In the genomic region with DNA sequence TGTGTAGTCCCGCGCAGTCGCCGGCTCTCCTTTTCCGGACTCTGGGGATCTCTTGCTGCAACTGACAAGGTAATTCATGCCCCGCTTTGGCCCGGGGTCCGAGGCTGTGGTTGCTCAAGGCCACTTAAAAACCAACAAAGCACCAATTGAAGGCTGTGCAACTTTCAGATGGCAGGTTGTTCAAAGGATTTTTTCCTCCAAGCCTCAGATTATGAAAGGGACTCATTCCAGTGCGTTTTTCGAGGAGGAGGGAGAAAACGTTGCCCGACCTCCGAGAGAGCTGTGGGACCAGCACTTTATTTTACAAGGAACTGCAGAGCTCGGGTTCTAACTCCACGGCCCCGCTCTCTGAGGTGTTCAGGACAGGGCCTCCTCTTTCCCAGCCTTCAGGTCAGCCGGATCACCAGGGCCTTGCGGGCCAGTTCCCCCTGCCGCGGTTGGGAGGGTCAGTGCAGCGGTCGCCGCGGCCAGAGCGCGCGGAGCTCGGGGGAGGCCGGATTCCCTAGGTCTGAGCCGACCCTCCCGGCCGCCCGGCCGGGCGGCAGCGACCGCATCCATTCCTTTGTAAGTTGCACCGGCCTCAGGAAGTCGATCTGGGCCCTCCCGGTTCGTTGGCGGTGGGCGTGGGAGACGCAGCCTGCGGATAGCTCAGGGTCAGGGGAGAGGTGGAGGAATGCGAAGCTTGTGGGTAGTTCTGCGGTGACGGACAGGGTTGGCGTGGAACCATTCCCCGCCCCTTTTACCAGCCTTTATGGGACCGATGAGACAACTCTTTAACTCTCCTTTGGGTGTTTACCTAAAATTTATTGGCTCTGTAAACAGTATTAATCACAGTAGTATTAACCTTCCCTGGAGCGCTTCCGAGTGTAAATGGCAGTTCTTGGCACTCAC, we compare ENCODE assay signal across 1 cellular context.
TF ChIP-seq lines count a peak whose summit lies in the region.

No MANE protein-coding gene starts in this region.

TF ChIP-seq in HepG2, 621 proteins besides CTCF, POLR2A, EP300 and RAD21 (continued from another document and continues in another):
- TF ChIP-seq, protein P1, sequence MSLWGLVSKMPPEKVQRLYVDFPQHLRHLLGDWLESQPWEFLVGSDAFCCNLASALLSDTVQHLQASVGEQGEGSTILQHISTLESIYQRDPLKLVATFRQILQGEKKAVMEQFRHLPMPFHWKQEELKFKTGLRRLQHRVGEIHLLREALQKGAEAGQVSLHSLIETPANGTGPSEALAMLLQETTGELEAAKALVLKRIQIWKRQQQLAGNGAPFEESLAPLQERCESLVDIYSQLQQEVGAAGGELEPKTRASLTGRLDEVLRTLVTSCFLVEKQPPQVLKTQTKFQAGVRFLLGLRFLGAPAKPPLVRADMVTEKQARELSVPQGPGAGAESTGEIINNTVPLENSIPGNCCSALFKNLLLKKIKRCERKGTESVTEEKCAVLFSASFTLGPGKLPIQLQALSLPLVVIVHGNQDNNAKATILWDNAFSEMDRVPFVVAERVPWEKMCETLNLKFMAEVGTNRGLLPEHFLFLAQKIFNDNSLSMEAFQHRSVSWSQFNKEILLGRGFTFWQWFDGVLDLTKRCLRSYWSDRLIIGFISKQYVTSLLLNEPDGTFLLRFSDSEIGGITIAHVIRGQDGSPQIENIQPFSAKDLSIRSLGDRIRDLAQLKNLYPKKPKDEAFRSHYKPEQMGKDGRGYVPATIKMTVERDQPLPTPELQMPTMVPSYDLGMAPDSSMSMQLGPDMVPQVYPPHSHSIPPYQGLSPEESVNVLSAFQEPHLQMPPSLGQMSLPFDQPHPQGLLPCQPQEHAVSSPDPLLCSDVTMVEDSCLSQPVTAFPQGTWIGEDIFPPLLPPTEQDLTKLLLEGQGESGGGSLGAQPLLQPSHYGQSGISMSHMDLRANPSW (CRISPR knock-in tag; IDR thresholded peaks at IDR 0.05; ENCODE audit: borderline replicate concordance): no peak
- TF ChIP-seq SETDB1 (CRISPR knock-in tag; IDR thresholded peaks at IDR 0.05; ENCODE audit: borderline replicate concordance) (no peak), ZNF263 (CRISPR knock-in tag; IDR thresholded peaks at IDR 0.05) (no peak; the same call in 1 of the 2 replicates), HOXA3 (CRISPR knock-in tag; IDR thresholded peaks at IDR 0.05) (peak; percentile 59), TBL1XR1 (IDR thresholded peaks at IDR 0.05; ENCODE audit: borderline replicate concordance, low read length, partially characterized antibody) (peak; percentile 38), ZNF260 (CRISPR knock-in tag; IDR thresholded peaks at IDR 0.05; ENCODE audit: borderline replicate concordance, low read depth) (no peak), PRPF4 (IDR thresholded peaks at IDR 0.05; ENCODE audit: low read depth, low read length, poor library complexity, severe bottlenecking) (no peak), SIN3A (IDR thresholded peaks at IDR 0.05; ENCODE audit: borderline replicate concordance, low read depth, low read length) (peak; percentile 91; the same call in 1 of the 2 replicates), ARID2 (CRISPR knock-in tag; IDR thresholded peaks at IDR 0.05; ENCODE audit: borderline replicate concordance) (no peak), ZNF180 (CRISPR knock-in tag; IDR thresholded peaks at IDR 0.05; ENCODE audit: borderline replicate concordance, low read depth) (no peak), MED8 (CRISPR knock-in tag; IDR thresholded peaks at IDR 0.05; ENCODE audit: insufficient replicate concordance) (no peak), ZNF776 (CRISPR knock-in tag; IDR thresholded peaks at IDR 0.05) (peak; percentile 21; the same call in 1 of the 2 replicates), ZNF460 (CRISPR knock-in tag; IDR thresholded peaks at IDR 0.05; ENCODE audit: borderline replicate concordance) (no peak), ZNF274 (CRISPR knock-in tag; IDR thresholded peaks at IDR 0.05) (peak; percentile 91; the same call in 1 of the 2 replicates), ZNF678 (CRISPR knock-in tag; IDR thresholded peaks at IDR 0.05) (no peak; the same call in 1 of the 2 replicates), AHR (CRISPR knock-in tag; IDR thresholded peaks at IDR 0.05) (peak; percentile 73; the same call in 1 of the 2 replicates), NR2F1 (CRISPR knock-in tag; IDR thresholded peaks at IDR 0.05) (peak; percentile 47 to 61; a peak in 3 of 4 replicates), AGO2 (optimal IDR thresholded peaks at IDR 0.05; ENCODE audit: low read depth, low read length) (peak; percentile 82), ZNF30 (CRISPR knock-in tag; IDR thresholded peaks at IDR 0.05) (no peak), ZNF17 (CRISPR knock-in tag; IDR thresholded peaks at IDR 0.05) (no peak), NFYC (CRISPR knock-in tag; IDR thresholded peaks at IDR 0.05) (no peak), GZF1 (CRISPR knock-in tag; IDR thresholded peaks at IDR 0.05) (peak; percentile 85), SMAD9 (CRISPR knock-in tag; IDR thresholded peaks at IDR 0.05) (no peak; the same call in 1 of the 2 replicates), SP140L (CRISPR knock-in tag; IDR thresholded peaks at IDR 0.05; ENCODE audit: borderline replicate concordance) (peak; percentile 26; the same call in 1 of the 2 replicates), CBX1 (IDR thresholded peaks at IDR 0.05; ENCODE audit: low read depth) (no peak), MEF2D (CRISPR knock-in tag; IDR thresholded peaks at IDR 0.05) (no peak; the same call in 1 of the 2 replicates), EEA1 (CRISPR knock-in tag; IDR thresholded peaks at IDR 0.05; ENCODE audit: borderline replicate concordance) (peak; percentile 75; the same call in 1 of the 2 replicates), KLF6 (CRISPR knock-in tag; IDR thresholded peaks at IDR 0.05) (peak; percentile 70), ZBTB1 (CRISPR knock-in tag; IDR thresholded peaks at IDR 0.05; ENCODE audit: borderline replicate concordance) (no peak), KLF9 (CRISPR knock-in tag; IDR thresholded peaks at IDR 0.05; ENCODE audit: low read depth) (peak; percentile 52; the same call in 1 of the 2 replicates), HNF4G (IDR thresholded peaks at IDR 0.05; ENCODE audit: borderline replicate concordance, low read depth, low read length) (no peak), HNF4G (CRISPR knock-in tag; IDR thresholded peaks at IDR 0.05; ENCODE audit: borderline replicate concordance, low read depth) (no peak), BCL6 (CRISPR knock-in tag; IDR thresholded peaks at IDR 0.05) (peak; percentile 37; the same call in 1 of the 2 replicates)
- TF ChIP-seq, protein P2, sequence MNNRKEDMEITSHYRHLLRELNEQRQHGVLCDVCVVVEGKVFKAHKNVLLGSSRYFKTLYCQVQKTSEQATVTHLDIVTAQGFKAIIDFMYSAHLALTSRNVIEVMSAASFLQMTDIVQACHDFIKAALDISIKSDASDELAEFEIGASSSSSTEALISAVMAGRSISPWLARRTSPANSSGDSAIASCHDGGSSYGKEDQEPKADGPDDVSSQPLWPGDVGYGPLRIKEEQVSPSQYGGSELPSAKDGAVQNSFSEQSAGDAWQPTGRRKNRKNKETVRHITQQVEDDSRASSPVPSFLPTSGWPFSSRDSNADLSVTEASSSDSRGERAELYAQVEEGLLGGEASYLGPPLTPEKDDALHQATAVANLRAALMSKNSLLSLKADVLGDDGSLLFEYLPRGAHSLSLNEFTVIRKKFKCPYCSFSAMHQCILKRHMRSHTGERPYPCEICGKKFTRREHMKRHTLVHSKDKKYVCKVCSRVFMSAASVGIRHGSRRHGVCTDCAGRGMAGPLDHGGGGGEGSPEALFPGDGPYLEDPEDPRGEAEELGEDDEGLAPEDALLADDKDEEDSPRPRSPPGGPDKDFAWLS (CRISPR knock-in tag; IDR thresholded peaks at IDR 0.05; ENCODE audit: borderline replicate concordance): no peak
- TF ChIP-seq, protein P3, sequence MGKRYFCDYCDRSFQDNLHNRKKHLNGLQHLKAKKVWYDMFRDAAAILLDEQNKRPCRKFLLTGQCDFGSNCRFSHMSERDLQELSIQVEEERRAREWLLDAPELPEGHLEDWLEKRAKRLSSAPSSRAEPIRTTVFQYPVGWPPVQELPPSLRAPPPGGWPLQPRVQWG (CRISPR knock-in tag; IDR thresholded peaks at IDR 0.05; ENCODE audit: borderline replicate concordance, low read depth): no peak
- TF ChIP-seq, protein P4, sequence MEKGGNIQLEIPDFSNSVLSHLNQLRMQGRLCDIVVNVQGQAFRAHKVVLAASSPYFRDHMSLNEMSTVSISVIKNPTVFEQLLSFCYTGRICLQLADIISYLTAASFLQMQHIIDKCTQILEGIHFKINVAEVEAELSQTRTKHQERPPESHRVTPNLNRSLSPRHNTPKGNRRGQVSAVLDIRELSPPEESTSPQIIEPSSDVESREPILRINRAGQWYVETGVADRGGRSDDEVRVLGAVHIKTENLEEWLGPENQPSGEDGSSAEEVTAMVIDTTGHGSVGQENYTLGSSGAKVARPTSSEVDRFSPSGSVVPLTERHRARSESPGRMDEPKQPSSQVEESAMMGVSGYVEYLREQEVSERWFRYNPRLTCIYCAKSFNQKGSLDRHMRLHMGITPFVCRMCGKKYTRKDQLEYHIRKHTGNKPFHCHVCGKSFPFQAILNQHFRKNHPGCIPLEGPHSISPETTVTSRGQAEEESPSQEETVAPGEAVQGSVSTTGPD (CRISPR knock-in tag; IDR thresholded peaks at IDR 0.05): no peak; the same call in 1 of the 2 replicates
- TF ChIP-seq, protein P5, sequence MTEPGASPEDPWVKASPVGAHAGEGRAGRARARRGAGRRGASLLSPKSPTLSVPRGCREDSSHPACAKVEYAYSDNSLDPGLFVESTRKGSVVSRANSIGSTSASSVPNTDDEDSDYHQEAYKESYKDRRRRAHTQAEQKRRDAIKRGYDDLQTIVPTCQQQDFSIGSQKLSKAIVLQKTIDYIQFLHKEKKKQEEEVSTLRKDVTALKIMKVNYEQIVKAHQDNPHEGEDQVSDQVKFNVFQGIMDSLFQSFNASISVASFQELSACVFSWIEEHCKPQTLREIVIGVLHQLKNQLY (CRISPR knock-in tag; IDR thresholded peaks at IDR 0.05): no peak
- TF ChIP-seq, protein P6, sequence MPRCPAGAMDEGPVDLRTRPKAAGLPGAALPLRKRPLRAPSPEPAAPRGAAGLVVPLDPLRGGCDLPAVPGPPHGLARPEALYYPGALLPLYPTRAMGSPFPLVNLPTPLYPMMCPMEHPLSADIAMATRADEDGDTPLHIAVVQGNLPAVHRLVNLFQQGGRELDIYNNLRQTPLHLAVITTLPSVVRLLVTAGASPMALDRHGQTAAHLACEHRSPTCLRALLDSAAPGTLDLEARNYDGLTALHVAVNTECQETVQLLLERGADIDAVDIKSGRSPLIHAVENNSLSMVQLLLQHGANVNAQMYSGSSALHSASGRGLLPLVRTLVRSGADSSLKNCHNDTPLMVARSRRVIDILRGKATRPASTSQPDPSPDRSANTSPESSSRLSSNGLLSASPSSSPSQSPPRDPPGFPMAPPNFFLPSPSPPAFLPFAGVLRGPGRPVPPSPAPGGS (CRISPR knock-in tag; IDR thresholded peaks at IDR 0.05): no peak; the same call in 1 of the 2 replicates
- TF ChIP-seq, protein P7, sequence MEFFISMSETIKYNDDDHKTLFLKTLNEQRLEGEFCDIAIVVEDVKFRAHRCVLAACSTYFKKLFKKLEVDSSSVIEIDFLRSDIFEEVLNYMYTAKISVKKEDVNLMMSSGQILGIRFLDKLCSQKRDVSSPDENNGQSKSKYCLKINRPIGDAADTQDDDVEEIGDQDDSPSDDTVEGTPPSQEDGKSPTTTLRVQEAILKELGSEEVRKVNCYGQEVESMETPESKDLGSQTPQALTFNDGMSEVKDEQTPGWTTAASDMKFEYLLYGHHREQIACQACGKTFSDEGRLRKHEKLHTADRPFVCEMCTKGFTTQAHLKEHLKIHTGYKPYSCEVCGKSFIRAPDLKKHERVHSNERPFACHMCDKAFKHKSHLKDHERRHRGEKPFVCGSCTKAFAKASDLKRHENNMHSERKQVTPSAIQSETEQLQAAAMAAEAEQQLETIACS (CRISPR knock-in tag; IDR thresholded peaks at IDR 0.05): no peak
- TF ChIP-seq, protein P8, sequence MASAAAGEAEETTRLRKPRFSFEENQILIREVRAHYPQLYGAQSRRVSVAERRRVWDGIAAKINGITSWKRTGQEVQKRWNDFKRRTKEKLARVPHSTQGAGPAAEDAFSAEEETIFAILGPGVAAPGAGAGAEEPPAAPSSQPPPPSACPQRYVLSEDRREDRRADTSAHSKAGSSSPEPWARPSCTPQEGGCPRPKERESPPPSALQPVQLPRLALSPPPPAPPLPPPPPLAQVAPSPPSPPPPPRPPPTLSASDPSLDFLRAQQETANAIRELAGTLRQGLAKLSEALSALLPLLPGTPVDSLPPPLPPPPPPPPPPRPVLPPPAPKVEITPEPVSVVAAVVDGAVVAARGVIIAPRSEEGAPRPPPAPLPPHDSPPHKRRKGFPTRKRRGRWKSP (CRISPR knock-in tag; IDR thresholded peaks at IDR 0.05): no peak; the same call in 1 of the 2 replicates
- TF ChIP-seq, protein P9, sequence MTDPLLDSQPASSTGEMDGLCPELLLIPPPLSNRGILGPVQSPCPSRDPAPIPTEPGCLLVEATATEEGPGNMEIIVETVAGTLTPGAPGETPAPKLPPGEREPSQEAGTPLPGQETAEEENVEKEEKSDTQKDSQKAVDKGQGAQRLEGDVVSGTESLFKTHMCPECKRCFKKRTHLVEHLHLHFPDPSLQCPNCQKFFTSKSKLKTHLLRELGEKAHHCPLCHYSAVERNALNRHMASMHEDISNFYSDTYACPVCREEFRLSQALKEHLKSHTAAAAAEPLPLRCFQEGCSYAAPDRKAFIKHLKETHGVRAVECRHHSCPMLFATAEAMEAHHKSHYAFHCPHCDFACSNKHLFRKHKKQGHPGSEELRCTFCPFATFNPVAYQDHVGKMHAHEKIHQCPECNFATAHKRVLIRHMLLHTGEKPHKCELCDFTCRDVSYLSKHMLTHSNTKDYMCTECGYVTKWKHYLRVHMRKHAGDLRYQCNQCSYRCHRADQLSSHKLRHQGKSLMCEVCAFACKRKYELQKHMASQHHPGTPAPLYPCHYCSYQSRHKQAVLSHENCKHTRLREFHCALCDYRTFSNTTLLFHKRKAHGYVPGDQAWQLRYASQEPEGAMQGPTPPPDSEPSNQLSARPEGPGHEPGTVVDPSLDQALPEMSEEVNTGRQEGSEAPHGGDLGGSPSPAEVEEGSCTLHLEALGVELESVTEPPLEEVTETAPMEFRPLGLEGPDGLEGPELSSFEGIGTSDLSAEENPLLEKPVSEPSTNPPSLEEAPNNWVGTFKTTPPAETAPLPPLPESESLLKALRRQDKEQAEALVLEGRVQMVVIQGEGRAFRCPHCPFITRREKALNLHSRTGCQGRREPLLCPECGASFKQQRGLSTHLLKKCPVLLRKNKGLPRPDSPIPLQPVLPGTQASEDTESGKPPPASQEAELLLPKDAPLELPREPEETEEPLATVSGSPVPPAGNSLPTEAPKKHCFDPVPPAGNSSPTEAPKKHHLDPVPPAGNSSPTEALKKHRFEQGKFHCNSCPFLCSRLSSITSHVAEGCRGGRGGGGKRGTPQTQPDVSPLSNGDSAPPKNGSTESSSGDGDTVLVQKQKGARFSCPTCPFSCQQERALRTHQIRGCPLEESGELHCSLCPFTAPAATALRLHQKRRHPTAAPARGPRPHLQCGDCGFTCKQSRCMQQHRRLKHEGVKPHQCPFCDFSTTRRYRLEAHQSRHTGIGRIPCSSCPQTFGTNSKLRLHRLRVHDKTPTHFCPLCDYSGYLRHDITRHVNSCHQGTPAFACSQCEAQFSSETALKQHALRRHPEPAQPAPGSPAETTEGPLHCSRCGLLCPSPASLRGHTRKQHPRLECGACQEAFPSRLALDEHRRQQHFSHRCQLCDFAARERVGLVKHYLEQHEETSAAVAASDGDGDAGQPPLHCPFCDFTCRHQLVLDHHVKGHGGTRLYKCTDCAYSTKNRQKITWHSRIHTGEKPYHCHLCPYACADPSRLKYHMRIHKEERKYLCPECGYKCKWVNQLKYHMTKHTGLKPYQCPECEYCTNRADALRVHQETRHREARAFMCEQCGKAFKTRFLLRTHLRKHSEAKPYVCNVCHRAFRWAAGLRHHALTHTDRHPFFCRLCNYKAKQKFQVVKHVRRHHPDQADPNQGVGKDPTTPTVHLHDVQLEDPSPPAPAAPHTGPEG (CRISPR knock-in tag; IDR thresholded peaks at IDR 0.05): peak; percentile 85; the same call in 1 of the 2 replicates
